In the genomic region with DNA sequence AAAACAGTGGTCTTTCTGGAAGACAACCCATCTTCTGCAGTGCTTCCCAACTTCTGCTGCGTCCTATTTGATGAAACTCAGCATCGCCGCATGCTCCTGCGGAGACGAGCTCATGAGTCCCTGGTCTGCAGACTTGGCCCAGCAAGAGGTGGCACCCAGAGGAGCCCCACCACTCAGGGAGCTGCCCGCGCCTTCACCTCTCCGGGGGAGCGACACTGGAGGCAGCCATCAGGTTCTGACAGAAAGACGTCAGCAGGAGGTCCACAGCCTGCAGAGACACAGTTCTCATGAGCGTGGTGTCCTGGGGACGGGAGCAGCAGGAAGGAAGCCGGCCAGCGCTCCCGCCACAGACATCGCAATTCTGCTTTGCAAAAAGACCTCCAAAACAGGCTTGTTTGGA, we compare ENCODE assay signal across 8 cellular contexts.
"Had no signal": no experiment of that assay in that cellular context is flagged by ENCODE, and none has a peak within 500 bp of the region (broad histone marks: within the 10 kb centered on the region; RNA-seq: fewer than 3 reads in every experiment).

No MANE protein-coding gene starts in this region.

- H3K36me3 Mint-ChIP-seq: IgD-negative memory B cell had no signal

- H3K4me3 ChIP-seq: GM23248 had no signal

- H3K9me3 Mint-ChIP-seq: H9, HFFc6, IgD-negative memory B cell had no signal

- H3K4me1 Mint-ChIP-seq: H9 had no signal

- H3K4me3 Mint-ChIP-seq: H9, HFFc6, IgD-negative memory B cell had no signal

- H3K9ac ChIP-seq: GM23248 had no signal

- H2AFZ ChIP-seq: GM23248 had no signal

- H3K27me3 Mint-ChIP-seq: IgD-negative memory B cell had no signal

- DNase-seq: GM23248, GOT3, H9, HCEC 1CT, HFFc6, KBM-7 had no signal

- H3K27ac ChIP-seq: GM23248, HL-60 had no signal

- H3K27ac Mint-ChIP-seq: HFFc6 had no signal
